In the genomic region with DNA sequence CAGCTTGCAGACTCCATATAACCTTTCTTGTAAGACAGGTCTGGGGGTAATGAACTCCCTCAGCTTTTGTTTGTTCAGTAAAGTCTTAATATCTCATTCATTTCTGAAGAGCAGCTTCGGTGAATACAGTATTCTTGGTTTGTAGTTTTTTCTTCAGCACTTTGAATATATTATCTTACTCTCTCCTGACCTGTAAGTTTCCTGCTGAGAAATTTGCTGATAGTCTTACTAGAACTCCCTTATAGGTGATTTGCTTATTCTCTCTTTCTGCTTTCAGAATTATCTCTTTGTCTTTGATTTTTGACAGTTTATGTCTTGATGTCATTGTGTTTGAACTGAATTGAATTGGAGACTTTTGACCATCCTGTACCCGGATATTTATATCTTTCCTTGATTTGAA, we compare ENCODE assay signal across 41 cellular contexts. TPM values are rescaled to one million over a fixed set of nuclear protein-coding genes. Genes with fewer than 3 reads are reported as not detected.
"Had no signal": no experiment of that assay in that cellular context is flagged by ENCODE, and none has a peak within 500 bp of the region (broad histone marks: within the 10 kb centered on the region; RNA-seq: fewer than 3 reads in every experiment).

No MANE protein-coding gene starts in this region.

- H3K27ac ChIP-seq: adrenal gland, ascending aorta, body of pancreas, brain microvascular endothelial cell, breast epithelium, cardiac muscle cell had no signal

- DNase-seq: activated effector memory CD4-positive, alpha-beta T cell treated with anti-CD3 and anti-CD28 coated beads, Interleukin-2, amount 50 U/mL, for 16 hours; activated effector memory CD4-positive, alpha-beta T cell treated with Interleukin-2 at 50 U/mL for 16 hours; activated gamma-delta T cell; activated gamma-delta T cell treated with Interleukin-2 at 50 U/mL for 16 hours; activated naive CD4-positive, alpha-beta T cell; activated naive CD4-positive, alpha-beta T cell treated with anti-CD3 and anti-CD28 coated beads for 36 hours; activated naive CD4-positive, alpha-beta T cell treated with anti-CD3 and anti-CD28 coated beads, Interleukin-2, amount 10 ng/mL, durations not matched to agents 7 days and 5 days; activated naive CD4-positive, alpha-beta T cell treated with anti-CD3 and anti-CD28 coated beads, Interleukin-2, amount 50 U/mL, for 16 hours; activated naive CD4-positive, alpha-beta T cell treated with Interleukin-2 at 50 U/mL for 16 hours; activated naive CD8-positive, alpha-beta T cell treated with anti-CD3 and anti-CD28 coated beads for 36 hours; activated naive CD8-positive, alpha-beta T cell treated with anti-CD3 and anti-CD28 coated beads, Interleukin-2, amount 10 ng/mL, durations not matched to agents 7 days and 5 days; activated naive CD8-positive, alpha-beta T cell treated with anti-CD3 and anti-CD28 coated beads, Interleukin-2, amount 50 U/mL, for 24 hours; activated T-cell treated with anti-CD3 and anti-CD28 coated beads, Interleukin-2, amount 50 U/mL, for 24 hours; activated T-cell treated with anti-CD3 and anti-CD28 coated beads, Interleukin-2, amount 50 U/mL, for 4 hours; activated T-cell treated with anti-CD3 and anti-CD28 coated beads, Interleukin-2, amount 50 U/mL, for 48 hours; activated T-cell treated with anti-CD3 and anti-CD28 coated beads, Interleukin-2, amount 50 U/mL, for 72 hours; adrenal gland; amniotic stem cell; amygdala; anterior cingulate cortex; aorta; body of pancreas; brain microvascular endothelial cell; caudate nucleus; central memory CD4-positive, alpha-beta T cell; cerebellar nuclear complex had no signal

- H3K27me3 ChIP-seq: adrenal gland, ascending aorta, body of pancreas, brain microvascular endothelial cell, breast epithelium, cardiac muscle cell had no signal

- H3K4me1 Mint-ChIP-seq: activated naive CD4-positive, alpha-beta T cell treated with anti-CD3 and anti-CD28 coated beads, Interleukin-2, amount 10 ng/mL, durations not matched to agents 7 days and 5 days; activated naive CD4-positive, alpha-beta T cell treated with anti-CD3 and anti-CD28 coated beads, Interleukin-2, amount 50 U/mL, for 24 hours; activated naive CD8-positive, alpha-beta T cell treated with anti-CD3 and anti-CD28 coated beads for 36 hours; activated naive CD8-positive, alpha-beta T cell treated with anti-CD3 and anti-CD28 coated beads, Interleukin-2, amount 10 ng/mL, durations not matched to agents 7 days and 5 days; activated naive CD8-positive, alpha-beta T cell treated with anti-CD3 and anti-CD28 coated beads, Interleukin-2, amount 50 U/mL, for 24 hours; activated T-helper 17 cell treated with anti-CD3 and anti-CD28 coated beads, Interleukin-2, amount 50 U/mL, for 72 hours; brain; central memory CD8-positive, alpha-beta T cell had no signal

- H3K27me3 Mint-ChIP-seq: activated naive CD4-positive, alpha-beta T cell treated with anti-CD3 and anti-CD28 coated beads, Interleukin-2, amount 10 ng/mL, durations not matched to agents 7 days and 5 days; activated naive CD8-positive, alpha-beta T cell treated with anti-CD3 and anti-CD28 coated beads, Interleukin-2, amount 50 U/mL, for 24 hours had no signal

- ATAC-seq: activated naive CD4-positive, alpha-beta T cell treated with anti-CD3 and anti-CD28 coated beads, Interleukin-2, amount 50 U/mL, for 72 hours; activated naive CD8-positive, alpha-beta T cell treated with anti-CD3 and anti-CD28 coated beads, Interleukin-2, amount 50 U/mL, for 24 hours; activated T-cell treated with anti-CD3 and anti-CD28 coated beads, Interleukin-2, amount 50 U/mL, for 4 hours; activated T-cell treated with anti-CD3 and anti-CD28 coated beads, Interleukin-2, amount 50 U/mL, for 72 hours; activated T-helper 17 cell treated with anti-CD3 and anti-CD28 coated beads, Interleukin-2, amount 50 U/mL, for 72 hours; body of pancreas had no signal

- H3K4me1 ChIP-seq: adrenal gland, ascending aorta, body of pancreas, breast epithelium had no signal

- H3K27ac Mint-ChIP-seq: activated naive CD4-positive, alpha-beta T cell treated with anti-CD3 and anti-CD28 coated beads for 36 hours; activated naive CD4-positive, alpha-beta T cell treated with anti-CD3 and anti-CD28 coated beads, Interleukin-2, amount 10 ng/mL, durations not matched to agents 7 days and 5 days; activated naive CD4-positive, alpha-beta T cell treated with anti-CD3 and anti-CD28 coated beads, Interleukin-2, amount 50 U/mL, for 24 hours; activated naive CD4-positive, alpha-beta T cell treated with anti-CD3 and anti-CD28 coated beads, Interleukin-2, amount 50 U/mL, for 72 hours; activated naive CD8-positive, alpha-beta T cell; activated naive CD8-positive, alpha-beta T cell treated with anti-CD3 and anti-CD28 coated beads for 36 hours; activated naive CD8-positive, alpha-beta T cell treated with anti-CD3 and anti-CD28 coated beads, Interleukin-2, amount 10 ng/mL, durations not matched to agents 7 days and 5 days; activated naive CD8-positive, alpha-beta T cell treated with anti-CD3 and anti-CD28 coated beads, Interleukin-2, amount 50 U/mL, for 24 hours; activated T-cell treated with anti-CD3 and anti-CD28 coated beads, Interleukin-2, amount 50 U/mL, for 24 hours; activated T-cell treated with anti-CD3 and anti-CD28 coated beads, Interleukin-2, amount 50 U/mL, for 72 hours; activated T-helper 1 cell treated with anti-CD3 and anti-CD28 coated beads, Interleukin-12 subunit alpha, Interleukin-12 subunit beta, Interleukin-2, Interleukin-4 antibody, amounts not matched to agents 30 ng/mL and 10 ng/mL and 1 ng/mL, durations not matched to agents 14 hours and 24 hours and 36 hours; activated T-helper 17 cell treated with anti-CD3 and anti-CD28 coated beads, Interleukin-2, amount 50 U/mL, for 72 hours; activated T-helper 2 cell treated with anti-CD3 and anti-CD28 coated beads, Interferon-gamma antibody, Interleukin-2, Interleukin-4, amounts not matched to agents 10 μg/mL and 5 μg/mL and 100 μg/mL, durations not matched to agents 14 hours and 24 hours and 36 hours; brain had no signal

- H3K4me3 ChIP-seq: adrenal gland, ascending aorta, body of pancreas, breast epithelium, cardiac muscle cell had no signal

- H3K36me3 ChIP-seq: adrenal gland, ascending aorta, brain microvascular endothelial cell, breast epithelium, cardiac muscle cell had no signal

- H3K36me3 Mint-ChIP-seq: activated naive CD8-positive, alpha-beta T cell treated with anti-CD3 and anti-CD28 coated beads for 36 hours; activated naive CD8-positive, alpha-beta T cell treated with anti-CD3 and anti-CD28 coated beads, Interleukin-2, amount 10 ng/mL, durations not matched to agents 7 days and 5 days; brain had no signal

- H3K4me3 Mint-ChIP-seq: activated naive CD4-positive, alpha-beta T cell treated with anti-CD3 and anti-CD28 coated beads for 36 hours; activated naive CD4-positive, alpha-beta T cell treated with anti-CD3 and anti-CD28 coated beads, Interleukin-2, amount 10 ng/mL, durations not matched to agents 7 days and 5 days; activated naive CD4-positive, alpha-beta T cell treated with anti-CD3 and anti-CD28 coated beads, Interleukin-2, amount 50 U/mL, for 24 hours; activated naive CD8-positive, alpha-beta T cell; activated naive CD8-positive, alpha-beta T cell treated with anti-CD3 and anti-CD28 coated beads for 36 hours; activated naive CD8-positive, alpha-beta T cell treated with anti-CD3 and anti-CD28 coated beads, Interleukin-2, amount 10 ng/mL, durations not matched to agents 7 days and 5 days; activated naive CD8-positive, alpha-beta T cell treated with anti-CD3 and anti-CD28 coated beads, Interleukin-2, amount 50 U/mL, for 24 hours; activated T-cell treated with anti-CD3 and anti-CD28 coated beads, Interleukin-2, amount 50 U/mL, for 24 hours; activated T-cell treated with anti-CD3 and anti-CD28 coated beads, Interleukin-2, amount 50 U/mL, for 4 hours; activated T-cell treated with anti-CD3 and anti-CD28 coated beads, Interleukin-2, amount 50 U/mL, for 72 hours; activated T-helper 1 cell treated with anti-CD3 and anti-CD28 coated beads, Interleukin-12 subunit alpha, Interleukin-12 subunit beta, Interleukin-2, Interleukin-4 antibody, amounts not matched to agents 30 ng/mL and 10 ng/mL and 1 ng/mL, durations not matched to agents 14 hours and 24 hours and 36 hours; activated T-helper 17 cell treated with anti-CD3 and anti-CD28 coated beads, Interleukin-2, amount 50 U/mL, for 72 hours; brain; central memory CD8-positive, alpha-beta T cell had no signal

RNA-seq across cellular contexts. Expression of a gene that starts 35.3 kb away (rescaled TPM):
- total RNA-seq: activated naive CD4-positive, alpha-beta T cell treated with anti-CD3 and anti-CD28 coated beads for 36 hours; activated naive CD4-positive, alpha-beta T cell treated with anti-CD3 and anti-CD28 coated beads, Interleukin-2, amount 50 U/mL, for 72 hours; activated naive CD8-positive, alpha-beta T cell treated with anti-CD3 and anti-CD28 coated beads for 36 hours; activated naive CD8-positive, alpha-beta T cell treated with anti-CD3 and anti-CD28 coated beads, Interleukin-2, amount 10 ng/mL, durations not matched to agents 7 days and 5 days; activated T-cell treated with anti-CD3 and anti-CD28 coated beads, Interleukin-2, amount 50 U/mL, for 72 hours; activated T-helper 1 cell treated with anti-CD3 and anti-CD28 coated beads, Interleukin-12 subunit alpha, Interleukin-12 subunit beta, Interleukin-2, Interleukin-4 antibody, amounts not matched to agents 30 ng/mL and 10 ng/mL and 1 ng/mL, durations not matched to agents 14 hours and 24 hours and 36 hours; activated T-helper 2 cell treated with anti-CD3 and anti-CD28 coated beads, Interferon-gamma antibody, Interleukin-2, Interleukin-4, amounts not matched to agents 10 μg/mL and 5 μg/mL and 100 μg/mL, durations not matched to agents 14 hours and 24 hours and 36 hours had no signal

RNA-seq across cellular contexts. Expression of a gene that starts 54.3 kb away (rescaled TPM):
- total RNA-seq: activated naive CD4-positive, alpha-beta T cell treated with anti-CD3 and anti-CD28 coated beads for 36 hours; activated naive CD4-positive, alpha-beta T cell treated with anti-CD3 and anti-CD28 coated beads, Interleukin-2, amount 50 U/mL, for 72 hours; activated naive CD8-positive, alpha-beta T cell treated with anti-CD3 and anti-CD28 coated beads for 36 hours; activated naive CD8-positive, alpha-beta T cell treated with anti-CD3 and anti-CD28 coated beads, Interleukin-2, amount 10 ng/mL, durations not matched to agents 7 days and 5 days; activated T-cell treated with anti-CD3 and anti-CD28 coated beads, Interleukin-2, amount 50 U/mL, for 4 hours; activated T-cell treated with anti-CD3 and anti-CD28 coated beads, Interleukin-2, amount 50 U/mL, for 72 hours; activated T-helper 1 cell treated with anti-CD3 and anti-CD28 coated beads, Interleukin-12 subunit alpha, Interleukin-12 subunit beta, Interleukin-2, Interleukin-4 antibody, amounts not matched to agents 30 ng/mL and 10 ng/mL and 1 ng/mL, durations not matched to agents 14 hours and 24 hours and 36 hours; activated T-helper 17 cell treated with anti-CD3 and anti-CD28 coated beads, Interleukin-2, amount 50 U/mL, for 72 hours; activated T-helper 2 cell treated with anti-CD3 and anti-CD28 coated beads, Interferon-gamma antibody, Interleukin-2, Interleukin-4, amounts not matched to agents 10 μg/mL and 5 μg/mL and 100 μg/mL, durations not matched to agents 14 hours and 24 hours and 36 hours; adrenal gland; ascending aorta; astrocyte; body of pancreas; breast epithelium; bronchial epithelial cell; cardiac muscle cell; cardiac septum; chondrocyte had no signal
